9 cellular contexts compared by ENCODE assay signal in the genomic region with DNA sequence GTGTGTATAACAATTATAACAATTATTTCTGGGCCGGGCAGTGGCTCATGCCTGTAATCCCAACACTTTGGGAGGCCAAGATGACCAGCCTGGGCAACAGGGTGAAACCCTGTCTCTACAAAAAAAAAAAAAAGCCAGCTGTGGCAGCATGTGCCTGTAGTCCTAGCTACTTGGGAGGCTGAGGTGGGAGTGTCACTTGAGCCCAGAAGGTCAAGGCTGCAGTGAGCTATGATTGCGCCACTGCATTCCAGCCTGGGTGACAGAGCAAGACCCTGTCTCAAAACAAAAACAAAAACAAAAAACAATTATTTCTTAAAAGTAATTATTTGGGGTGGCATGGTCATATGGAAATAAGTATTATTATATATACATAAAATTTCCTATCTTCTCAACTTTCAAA. TPM values are rescaled to one million over a fixed set of nuclear protein-coding genes. Genes with fewer than 3 reads are reported as not detected.
DNase-seq lines count a peak whose midpoint lies in the region; TF ChIP-seq lines count a peak whose summit lies in the region.
"Not testable (repeated sequence)": the region's sequence is repeated elsewhere in the genome, so short reads cannot be mapped to it uniquely, and the experiment has no call there.
"Had no signal": no experiment of that assay in that cellular context is flagged by ENCODE, and none has a peak within 500 bp of the region (broad histone marks: within the 10 kb centered on the region; RNA-seq: fewer than 3 reads in every experiment).

No MANE protein-coding gene starts in this region.

- H2AK5ac ChIP-seq in mesenchymal stem cell (ENCODE audit: low read length, severe bottlenecking), result not testable (repeated sequence)

- peak overlapping the region; percentile 18 for H3K27ac Mint-ChIP-seq in activated naive CD4-positive, alpha-beta T cell treated with anti-CD3 and anti-CD28 coated beads for 36 hours

- TF ChIP-seq CTCF in NB4 (IDR thresholded peaks at IDR 0.05; ENCODE audit: low read depth, low read length); esophagus squamous epithelium (IDR thresholded peaks at IDR 0.05); right atrium auricular region (IDR thresholded peaks at IDR 0.05); testis (IDR thresholded peaks at IDR 0.05): not testable (repeated sequence)

- H3K79me1 ChIP-seq in mesenchymal stem cell (replicated peaks; ENCODE audit: low read length, poor library complexity, severe bottlenecking), result not testable (repeated sequence)

- H2BK120ac ChIP-seq in mesenchymal stem cell (ENCODE audit: low read depth, low read length), result not testable (repeated sequence)

- not testable (repeated sequence) for H2AFZ ChIP-seq in GM23248; mesenchymal stem cell (ENCODE audit: low read depth, low read length)

- H3K4me1 Mint-ChIP-seq in activated naive CD4-positive, alpha-beta T cell treated with anti-CD3 and anti-CD28 coated beads for 36 hours (ENCODE audit: low read depth), result peaks cover 47% of the 10 kb centered on the region

- intact Hi-C loops in activated naive CD4-positive, alpha-beta T cell treated with anti-CD3 and anti-CD28 coated beads for 36 hours (cut with micrococcal nuclease); esophagus squamous epithelium (cut with DNase I); testis (cut with DNase I; ENCODE audit: low total_unique reads): not testable (repeated sequence)

- H3K4me2 ChIP-seq in GM23248 (ENCODE audit: unreplicated experiment); mesenchymal stem cell (ENCODE audit: low read length, poor library complexity, severe bottlenecking): not testable (repeated sequence)

- H3K9ac ChIP-seq in GM23248 (peak overlapping the region; percentile 2; the same call in 1 of the 2 replicates), mesenchymal stem cell (ENCODE audit: low read length) (peak overlapping the region; percentile 30)

- H3K4me1 ChIP-seq in GM23248 (ENCODE audit: insufficient read depth) (peaks cover 10% of the 10 kb centered on the region; the same call in 1 of the 2 replicates), esophagus squamous epithelium (peaks cover 1 to 94% (median 47%) of the 10 kb centered on the region in 3 donors), right atrium auricular region (peaks cover 0 to 75% of the 10 kb centered on the region in 2 donors), mesenchymal stem cell (ENCODE audit: control insufficient read depth, insufficient read depth, low read depth, low read length) (peaks cover 10% of the 10 kb centered on the region), testis (peaks cover 37% of the 10 kb centered on the region)

- not testable (repeated sequence) for H3K9me3 Mint-ChIP-seq in activated naive CD4-positive, alpha-beta T cell treated with anti-CD3 and anti-CD28 coated beads for 36 hours

- in situ Hi-C loops in GM23248 (cut with MboI), result not testable (repeated sequence)

- H3K36me3 Mint-ChIP-seq in activated naive CD4-positive, alpha-beta T cell treated with anti-CD3 and anti-CD28 coated beads for 36 hours (ENCODE audit: low read depth), result not testable (repeated sequence)

- 92 to 100% methylated on average over 2 of the region's 2 CpGs for WGBS in GM23248 (ENCODE audit: low coverage in 1 of 2, low lambda C conversion rate in 2 of 2, missing lambda C conversion rate in 2 of 2), 2 experiments
- 83 to 84% methylated on average over 2 of the region's 2 CpGs for WGBS in esophagus squamous epithelium, 2 donors
- 93% methylated on average over 1 of the region's 2 CpGs for WGBS in mesenchymal stem cell
- WGBS in testis, 2 donors, result 42 to 54% methylated on average over 2 of the region's 2 CpGs

- not testable (repeated sequence) for H2BK5ac ChIP-seq in mesenchymal stem cell (ENCODE audit: low read depth, low read length, poor library complexity, severe bottlenecking)

- not testable (repeated sequence) for H3K18ac ChIP-seq in mesenchymal stem cell (ENCODE audit: low read depth in 1 of 2, low read length in 2 of 2)

- not testable (repeated sequence) for H3K27me3 Mint-ChIP-seq in activated naive CD4-positive, alpha-beta T cell treated with anti-CD3 and anti-CD28 coated beads for 36 hours (ENCODE audit: low read depth)

- H2BK12ac ChIP-seq in mesenchymal stem cell (ENCODE audit: low read length in 2 of 2), result not testable (repeated sequence)

- not testable (repeated sequence) for H4K20me1 ChIP-seq in GM23248 (ENCODE audit: insufficient read depth)

- not testable (repeated sequence) for H2BK15ac ChIP-seq in mesenchymal stem cell (ENCODE audit: low read depth, poor library complexity, severe bottlenecking)

- H3K79me2 ChIP-seq in GM23248 (ENCODE audit: insufficient read depth), result peaks cover 100% of the 10 kb centered on the region

- H3K14ac ChIP-seq in mesenchymal stem cell (ENCODE audit: low read length in 2 of 2), result not testable (repeated sequence)

- not testable (repeated sequence) for H3K4me3 Mint-ChIP-seq in activated naive CD4-positive, alpha-beta T cell treated with anti-CD3 and anti-CD28 coated beads for 36 hours

- not testable (repeated sequence) for H4K91ac ChIP-seq in mesenchymal stem cell (ENCODE audit: low read length)

- H3K9me3 ChIP-seq in GM23248 (ENCODE audit: low read depth); esophagus squamous epithelium; right atrium auricular region; mesenchymal stem cell (ENCODE audit: control insufficient read depth, low read length); testis: not testable (repeated sequence)

- H3K23ac ChIP-seq in mesenchymal stem cell (ENCODE audit: low read length in 2 of 2), result not testable (repeated sequence)

- DNase-seq in GM23248; activated naive CD4-positive, alpha-beta T cell treated with anti-CD3 and anti-CD28 coated beads for 36 hours; esophagus squamous epithelium (lab: John Stamatoyannopoulos, UW); right atrium auricular region (ENCODE audit: low spot score): not testable (repeated sequence)
- DNase-seq in NB4 (ENCODE audit: low read depth), result peak; percentile 24
- DNase-seq in mesenchymal stem cell, result peak; percentile 19
- DNase-seq in renal cortical epithelial cell (ENCODE audit: low read depth), result peak; percentile 27
- DNase-seq in testis, result peak; percentile 69

- not testable (repeated sequence) for H3K4me3 ChIP-seq in GM23248; NB4 (ENCODE audit: low read depth, low read length); esophagus squamous epithelium; right atrium auricular region; mesenchymal stem cell (ENCODE audit: insufficient read depth in 1 of 2, low read depth in 1 of 2, low read length in 2 of 2); testis

- H3K36me3 ChIP-seq in GM23248 (ENCODE audit: low read depth) (peaks cover 11% of the 10 kb centered on the region; the same call in 1 of the 2 replicates), esophagus squamous epithelium (peaks cover 0 to 71% (median 6%) of the 10 kb centered on the region in 3 donors), right atrium auricular region (peaks cover 24% of the 10 kb centered on the region), mesenchymal stem cell (ENCODE audit: control insufficient read depth in 1 of 2, insufficient read depth in 2 of 2, low read depth in 1 of 2, low read length in 2 of 2) (peaks cover 26 to 48% of the 10 kb centered on the region in 2 experiments)
- not testable (repeated sequence) for H3K36me3 ChIP-seq in testis (ENCODE audit: low read depth, missing control alignments)

- H3K27ac ChIP-seq in GM23248; mesenchymal stem cell (ENCODE audit: low read length, poor library complexity, severe bottlenecking): not testable (repeated sequence)
- peak overlapping the region in 3 of 4 donors; percentile 7 to 60 (median 31) for H3K27ac ChIP-seq in esophagus squamous epithelium
- peak overlapping the region; percentile 33 to 45 for H3K27ac ChIP-seq in right atrium auricular region
- peak overlapping the region; percentile 41 to 68 for H3K27ac ChIP-seq in testis

- H3K9me2 ChIP-seq in GM23248 (ENCODE audit: insufficient read depth), result not testable (repeated sequence)

- CTCF ChIA-PET in activated naive CD4-positive, alpha-beta T cell treated with anti-CD3 and anti-CD28 coated beads for 36 hours (lab: Charles Lee), result not testable (repeated sequence)

- not testable (repeated sequence) for H3K27me3 ChIP-seq in GM23248 (replicated peaks; ENCODE audit: insufficient read depth); esophagus squamous epithelium; right atrium auricular region; mesenchymal stem cell (ENCODE audit: control insufficient read depth in 1 of 2, insufficient read depth in 1 of 2, low read length in 2 of 2); testis

- H3K4ac ChIP-seq in mesenchymal stem cell (ENCODE audit: low read depth in 1 of 2, low read length in 2 of 2), result not testable (repeated sequence)

- H3F3A ChIP-seq in GM23248 (ENCODE audit: insufficient read depth), result not testable (repeated sequence)

- H4K8ac ChIP-seq in mesenchymal stem cell (ENCODE audit: low read length), result not testable (repeated sequence)

- not testable (repeated sequence) for TF ChIP-seq POLR2A in NB4 (IDR thresholded peaks at IDR 0.05; ENCODE audit: extremely low read depth, insufficient read length); esophagus squamous epithelium (IDR thresholded peaks at IDR 0.05); testis (IDR thresholded peaks at IDR 0.05)

RNA-seq across cellular contexts. Expression of a gene that starts 7.4 kb away (rescaled TPM):
- total RNA-seq in GM23248 (2014; rRNA removed; shearing (Covaris generic)), result 37.4 and 38.3 TPM in 2 replicates
- polyA plus RNA-seq in GM23248 (2016; fragmentation: Nextera tagmentation; extraction: Ambion mirVana), result 21.5 and 21.9 TPM in 2 replicates
- total RNA-seq in activated naive CD4-positive, alpha-beta T cell treated with anti-CD3 and anti-CD28 coated beads for 36 hours, result 100 to 1,000 TPM; 127 to 140 TPM
- 10 to 100 TPM; 33.9 to 90.2 (median 63.4) TPM for total RNA-seq in esophagus squamous epithelium
- 10 to 100 TPM; 66.5 to 78.2 TPM for total RNA-seq in right atrium auricular region
- 54.6 TPM for polyA plus RNA-seq in mesenchymal stem cell (2013, experiment 1 of 2)
- 48.4 TPM for polyA plus RNA-seq in mesenchymal stem cell (2013, experiment 2 of 2)
- total RNA-seq in renal cortical epithelial cell, result 42.4 and 80.6 TPM in 2 replicates
- 100 to 1,000 TPM; 334 to 399 TPM for total RNA-seq in testis
- polyA plus RNA-seq in testis (ENCODE audit: insufficient read depth, low read depth, low replicate concordance), result 131 TPM

RNA-seq across cellular contexts. Expression of a gene that starts 31.8 kb away (rescaled TPM):
- total RNA-seq in GM23248 (2014; rRNA removed; shearing (Covaris generic)), result 13.4 and 19.7 TPM in 2 replicates
- 14.6 and 14.8 TPM in 2 replicates for polyA plus RNA-seq in GM23248 (2016; fragmentation: Nextera tagmentation; extraction: Ambion mirVana)
- total RNA-seq in activated naive CD4-positive, alpha-beta T cell treated with anti-CD3 and anti-CD28 coated beads for 36 hours, result 10 to 100 TPM; 27.1 to 30.3 TPM
- 10 to 100 TPM; 17.4 to 32.4 (median 21.7) TPM for total RNA-seq in esophagus squamous epithelium
- total RNA-seq in right atrium auricular region, result 10 to 100 TPM; 12.3 to 17.9 TPM
- polyA plus RNA-seq in mesenchymal stem cell (2013, experiment 1 of 2), result 15.4 TPM
- polyA plus RNA-seq in mesenchymal stem cell (2013, experiment 2 of 2), result 14.1 TPM
- 17.0 and 23.5 TPM in 2 replicates for total RNA-seq in renal cortical epithelial cell
- total RNA-seq in testis, result 10 to 100 TPM; 44.0 to 46.3 TPM
- polyA plus RNA-seq in testis (ENCODE audit: insufficient read depth, low read depth, low replicate concordance), result 20.1 TPM

RNA-seq across cellular contexts. Expression of a gene that starts 38.4 kb away (rescaled TPM):
- total RNA-seq in GM23248 (2014; rRNA removed; shearing (Covaris generic)), result 18.8 and 22.0 TPM in 2 replicates
- polyA plus RNA-seq in GM23248 (2016; fragmentation: Nextera tagmentation; extraction: Ambion mirVana) (6.1 and 6.9 TPM in 2 replicates), testis (ENCODE audit: insufficient read depth, low read depth, low replicate concordance) (66.2 TPM)
- 10 to 100 TPM; 16.5 to 16.7 TPM for total RNA-seq in activated naive CD4-positive, alpha-beta T cell treated with anti-CD3 and anti-CD28 coated beads for 36 hours
- total RNA-seq in esophagus squamous epithelium (10 to 100 TPM; 17.2 to 36.5 (median 30.0) TPM), right atrium auricular region (10 to 100 TPM; 22.4 to 44.2 TPM), renal cortical epithelial cell (3.3 and 31.8 TPM in 2 replicates), testis (100 to 1,000 TPM; 109 to 118 TPM)
- polyA plus RNA-seq in mesenchymal stem cell (2013, experiment 1 of 2), result 35.6 TPM
- polyA plus RNA-seq in mesenchymal stem cell (2013, experiment 2 of 2), result 34.6 TPM

RNA-seq across cellular contexts. Expression of a gene that starts 53.0 kb away (rescaled TPM):
- not detected in 2 replicates for total RNA-seq in GM23248 (2014; rRNA removed; shearing (Covaris generic))
- polyA plus RNA-seq in GM23248 (2016; fragmentation: Nextera tagmentation; extraction: Ambion mirVana) (not detected in 2 replicates), testis (ENCODE audit: insufficient read depth, low read depth, low replicate concordance) (2.0 TPM)
- total RNA-seq in activated naive CD4-positive, alpha-beta T cell treated with anti-CD3 and anti-CD28 coated beads for 36 hours, result 10 to 100 TPM; 63.2 to 66.2 TPM
- total RNA-seq in esophagus squamous epithelium (1 to 10 TPM; 2.2 to 5.7 (median 2.9) TPM), right atrium auricular region (1 to 10 TPM in 1 of 2 donors, under 1 TPM in 1; 0.48 to 1.7 TPM), renal cortical epithelial cell (0.17 and 2.9 TPM in 2 replicates), testis (1 to 10 TPM; 1.4 to 2.7 TPM)
- 0.12 TPM for polyA plus RNA-seq in mesenchymal stem cell (2013, experiment 1 of 2)
- 0.18 TPM for polyA plus RNA-seq in mesenchymal stem cell (2013, experiment 2 of 2)
- total RNA-seq: A172 had no signal
